20 cellular contexts compared by ENCODE assay signal in genomic region chr14:55893695-55894094, GRCh38.
"Had no signal": no experiment of that assay in that cellular context is flagged by ENCODE, and none has a peak within 500 bp of the region (broad histone marks: within the 10 kb centered on the region; RNA-seq: fewer than 3 reads in every experiment).

No MANE protein-coding gene starts in this region.

- H3K27me3 ChIP-seq: testis had no signal

- FAIRE-seq: keratinocyte, small intestine had no signal

- ATAC-seq: effector memory CD8-positive, alpha-beta T cell; stimulated activated memory B cell treated with anti-CD40 and anti-IgM and Interleukin-4, amounts not matched to agents 10 μg/mL and 1 μg/mL and 100 μg/mL, for 72 hours had no signal

- H3K4me1 ChIP-seq: testis had no signal

- H3K4me3 ChIP-seq: lung, testis had no signal

- H3K27ac ChIP-seq: testis had no signal

- DNase-seq: activated CD4-positive, alpha-beta T cell treated with anti-CD3 and anti-CD28 coated beads for 48 hours; activated CD4-positive, CD25-positive, alpha-beta regulatory T cell; activated CD8-positive, alpha-beta memory T cell treated with anti-CD3 and anti-CD28 coated beads, Interleukin-2, amount 50 U/mL, for 4 hours; activated effector memory CD4-positive, alpha-beta T cell treated with Interleukin-2 at 50 U/mL for 16 hours; activated naive CD4-positive, alpha-beta T cell treated with anti-CD3 and anti-CD28 coated beads, Interleukin-2, amount 10 ng/mL, durations not matched to agents 7 days and 5 days; activated T-cell treated with anti-CD3 and anti-CD28 coated beads, Interleukin-2, amount 50 U/mL, for 48 hours; aorta; dermis blood vessel endothelial cell; effector memory CD8-positive, alpha-beta T cell; foreskin melanocyte; hypothalamus; nucleus accumbens; small intestine; stimulated activated CD4-positive, alpha-beta T cell treated with anti-CD3 and anti-CD28 coated beads, Interleukin-4, amount 100 ng/mL, for 1 hour; T-helper 1 cell; T-helper 9 cell; testis had no signal

- H3K9me3 ChIP-seq: testis had no signal
